In the genomic region with DNA sequence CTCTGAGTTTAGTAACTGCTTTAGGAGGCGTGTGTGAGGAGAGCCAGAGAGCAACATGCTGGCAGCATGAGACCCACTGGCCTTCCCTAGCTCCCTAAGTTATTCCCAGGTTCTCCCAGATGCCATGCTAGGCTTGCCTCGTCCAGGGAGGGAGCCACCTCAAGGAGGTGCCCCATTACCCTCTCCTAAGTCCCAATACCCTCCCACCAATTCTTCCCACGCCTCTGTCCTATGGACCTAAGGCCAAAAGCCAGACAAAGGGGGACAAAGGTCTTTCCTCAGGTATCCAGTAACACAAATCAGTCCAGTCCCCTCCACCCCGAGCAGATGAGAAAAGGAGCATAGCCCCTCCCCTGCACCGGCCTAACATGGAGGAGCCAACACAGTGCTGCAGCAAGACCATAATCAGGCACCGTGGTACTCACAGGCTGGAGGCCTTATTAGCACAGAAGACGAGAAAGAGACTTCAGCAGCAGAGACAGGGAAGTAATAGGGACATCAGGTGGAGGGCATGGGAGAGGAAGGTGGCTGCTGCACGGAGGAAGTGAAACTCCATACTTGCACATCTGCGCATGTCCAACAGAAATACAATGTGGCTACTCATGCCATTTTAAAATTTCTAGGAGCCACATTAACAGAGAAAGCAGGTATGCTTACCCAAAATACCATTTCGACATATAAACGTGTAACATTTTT, we compare ENCODE assay signal across 11 cellular contexts. TPM values are rescaled to one million over a fixed set of nuclear protein-coding genes. Genes with fewer than 3 reads are reported as not detected.
DNase-seq lines count a peak whose midpoint lies in the region; ATAC-seq and TF ChIP-seq lines count a peak whose summit lies in the region.
"Had no signal": no experiment of that assay in that cellular context is flagged by ENCODE, and none has a peak within 500 bp of the region (broad histone marks: within the 10 kb centered on the region; RNA-seq: fewer than 3 reads in every experiment).

No MANE protein-coding gene starts in this region.

- H3K9me3 Mint-ChIP-seq in osteocyte (ENCODE audit: unreplicated experiment) = no peaks in the 10 kb centered on the region

- H3K4me3 ChIP-seq in dorsolateral prefrontal cortex (no peak overlapping the region), SK-N-SH (ENCODE audit: low read depth in 2 of 2, low read length in 1 of 2) (no peak overlapping the region)
- H3K4me3 ChIP-seq: MG63 had no signal

- peaks cover 3% of the 10 kb centered on the region for H3F3A ChIP-seq in SK-N-SH (replicated peaks; ENCODE audit: insufficient read depth)

- ATAC-seq in GM18519 (IDR thresholded peaks at IDR 0.05; ENCODE audit: low FRiP score, unreplicated experiment) = peak; percentile 40
- peak; percentile 49 for ATAC-seq in HG02840 (IDR thresholded peaks at IDR 0.05; ENCODE audit: low FRiP score, unreplicated experiment)
- ATAC-seq in T-helper 17 cell = peak; percentile 24
- no peak for ATAC-seq in foreskin keratinocyte
- ATAC-seq: sciatic nerve had no signal

- H3K4me3 Mint-ChIP-seq in T-helper 17 cell (peak overlapping the region; percentile 67), osteocyte (ENCODE audit: unreplicated experiment) (no peak overlapping the region)

- intact Hi-C loops in dorsolateral prefrontal cortex (cut with DNase I) = no loop called here

- CTCF ChIA-PET in SK-N-SH (lab: Yijun Ruan, JAX) = no interaction called here

- no peak overlapping the region for H3K4me2 ChIP-seq in SK-N-SH

- H3K9me2 ChIP-seq in SK-N-SH = no peaks in the 10 kb centered on the region

- POLR2A ChIA-PET in SK-N-SH (lab: Yijun Ruan, JAX) = no interaction called here

- H3K27ac Mint-ChIP-seq in T-helper 17 cell (peak overlapping the region; percentile 94), osteocyte (ENCODE audit: unreplicated experiment) (peak overlapping the region; percentile 68)

- no peak for TF ChIP-seq EP300 in SK-N-SH (IDR thresholded peaks at IDR 0.05; ENCODE audit: borderline replicate concordance in 1 of 2, low read depth in 1 of 2, low read length in 1 of 2)

- no peak overlapping the region for H2AFZ ChIP-seq in SK-N-SH (ENCODE audit: low read depth)

- H3K27me3 ChIP-seq in dorsolateral prefrontal cortex = no peaks in the 10 kb centered on the region
- no peaks in the 10 kb centered on the region for H3K27me3 ChIP-seq in SK-N-SH (ENCODE audit: insufficient read depth)
- H3K27me3 ChIP-seq in foreskin keratinocyte = no peaks in the 10 kb centered on the region
- H3K27me3 ChIP-seq: MG63 had no signal

- peaks cover 77% of the 10 kb centered on the region for H3K4me1 Mint-ChIP-seq in T-helper 17 cell
- H3K4me1 Mint-ChIP-seq in osteocyte (ENCODE audit: unreplicated experiment) = peaks cover 97% of the 10 kb centered on the region

- H3K9me3 ChIP-seq in T-helper 17 cell (ENCODE audit: control insufficient read depth, low read length, poor library complexity, severe bottlenecking) (no peaks in the 10 kb centered on the region), SK-N-SH (no peaks in the 10 kb centered on the region)
- H3K9me3 ChIP-seq: MG63 had no signal

- H3K36me3 ChIP-seq in SK-N-SH (replicated peaks in 1 of 2; ENCODE audit: control insufficient read depth in 1 of 2, insufficient read depth in 2 of 2, low read length in 1 of 2) = no peaks in the 10 kb centered on the region

- H3K27me3 Mint-ChIP-seq in T-helper 17 cell (no peaks in the 10 kb centered on the region), osteocyte (ENCODE audit: unreplicated experiment) (no peaks in the 10 kb centered on the region)

- TF ChIP-seq CTCF in osteocyte (IDR thresholded peaks at IDR 0.05) (no peak), dorsolateral prefrontal cortex (IDR thresholded peaks at IDR 0.05 in 54 of 56, conservative IDR thresholded peaks at IDR 0.05 in 2 of 56; ENCODE audit: low read depth in 1 of 56, partially characterized antibody in 56 of 56) (no peak), SK-N-SH (IDR thresholded peaks at IDR 0.05) (no peak), foreskin keratinocyte (conservative IDR thresholded peaks at IDR 0.05) (no peak)

- H3K36me3 Mint-ChIP-seq in T-helper 17 cell (ENCODE audit: low read depth) = no peaks in the 10 kb centered on the region
- no peaks in the 10 kb centered on the region for H3K36me3 Mint-ChIP-seq in osteocyte (ENCODE audit: unreplicated experiment)

- WGBS in SK-N-SH (ENCODE audit: low lambda C conversion rate) = 77% methylated on average over 11 of the region's 11 CpGs

- DNase-seq in T-helper 17 cell (no peak), osteocyte (ENCODE audit: extremely low spot score, unreplicated experiment) (no peak), dorsolateral prefrontal cortex (no peak), SK-N-SH (no peak), foreskin keratinocyte (no peak)
- DNase-seq: activated naive CD4-positive, alpha-beta T cell treated with Interleukin-2 at 50 U/mL for 16 hours; kidney glomerular epithelial cell; MG63 had no signal

- peaks cover 78 to 93% of the 10 kb centered on the region in 2 experiments; a peak in 3 of 4 replicates for H3K4me1 ChIP-seq in SK-N-SH (ENCODE audit: control insufficient read depth in 1 of 2, insufficient read depth in 2 of 2, low read depth in 1 of 2, low read length in 1 of 2)
- H3K4me1 ChIP-seq in foreskin keratinocyte = peaks cover 45% of the 10 kb centered on the region

- H3K9ac ChIP-seq in SK-N-SH = no peak overlapping the region

- no peak for TF ChIP-seq RAD21 in SK-N-SH (IDR thresholded peaks at IDR 0.05; ENCODE audit: low read length)

- peaks cover 100% of the 10 kb centered on the region for H4K20me1 ChIP-seq in SK-N-SH (ENCODE audit: insufficient read depth)

- H3K27ac ChIP-seq in dorsolateral prefrontal cortex (peak overlapping the region in 1 of 59 donors; percentile 21), SK-N-SH (ENCODE audit: low read depth in 2 of 2, low read length in 1 of 2) (peak overlapping the region in 1 of 2 experiments; percentile 41; a peak in 1 of 4 replicates), foreskin keratinocyte (no peak overlapping the region)

- H3K79me2 ChIP-seq in SK-N-SH (ENCODE audit: insufficient read depth) = peaks cover 100% of the 10 kb centered on the region

TF ChIP-seq in SK-N-SH, 30 proteins besides CTCF, POLR2A, EP300 and RAD21 (continues in another document):
- TF ChIP-seq GABPA (IDR thresholded peaks at IDR 0.05; ENCODE audit: low read depth) (no peak), POLR2AphosphoS5 (IDR thresholded peaks at IDR 0.05; ENCODE audit: low read depth, low read length) (no peak), YY1 (IDR thresholded peaks at IDR 0.05; ENCODE audit: low read depth) (no peak), FOXJ3 (CRISPR knock-in tag; IDR thresholded peaks at IDR 0.05) (no peak), FOSL2 (IDR thresholded peaks at IDR 0.05; ENCODE audit: borderline replicate concordance, low read depth) (no peak), MXI1 (IDR thresholded peaks at IDR 0.05; ENCODE audit: low read depth, low read length) (no peak), JUND (IDR thresholded peaks at IDR 0.05) (no peak), MAX (IDR thresholded peaks at IDR 0.05; ENCODE audit: low read depth) (no peak), TCF12 (IDR thresholded peaks at IDR 0.05) (no peak), TEAD4 (IDR thresholded peaks at IDR 0.05; ENCODE audit: borderline replicate concordance, insufficient read depth) (no peak), CHD2 (IDR thresholded peaks at IDR 0.05; ENCODE audit: low read length, partially characterized antibody) (no peak), SMC3 (IDR thresholded peaks at IDR 0.05; ENCODE audit: low read depth, low read length) (no peak), GATA2 (CRISPR knock-in tag; IDR thresholded peaks at IDR 0.05) (no peak)
- TF ChIP-seq, protein P1, sequence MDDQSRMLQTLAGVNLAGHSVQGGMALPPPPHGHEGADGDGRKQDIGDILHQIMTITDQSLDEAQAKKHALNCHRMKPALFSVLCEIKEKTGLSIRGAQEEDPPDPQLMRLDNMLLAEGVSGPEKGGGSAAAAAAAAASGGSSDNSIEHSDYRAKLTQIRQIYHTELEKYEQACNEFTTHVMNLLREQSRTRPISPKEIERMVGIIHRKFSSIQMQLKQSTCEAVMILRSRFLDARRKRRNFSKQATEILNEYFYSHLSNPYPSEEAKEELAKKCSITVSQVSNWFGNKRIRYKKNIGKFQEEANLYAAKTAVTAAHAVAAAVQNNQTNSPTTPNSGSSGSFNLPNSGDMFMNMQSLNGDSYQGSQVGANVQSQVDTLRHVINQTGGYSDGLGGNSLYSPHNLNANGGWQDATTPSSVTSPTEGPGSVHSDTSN (IDR thresholded peaks at IDR 0.05) = no peak
- TF ChIP-seq, protein P2, sequence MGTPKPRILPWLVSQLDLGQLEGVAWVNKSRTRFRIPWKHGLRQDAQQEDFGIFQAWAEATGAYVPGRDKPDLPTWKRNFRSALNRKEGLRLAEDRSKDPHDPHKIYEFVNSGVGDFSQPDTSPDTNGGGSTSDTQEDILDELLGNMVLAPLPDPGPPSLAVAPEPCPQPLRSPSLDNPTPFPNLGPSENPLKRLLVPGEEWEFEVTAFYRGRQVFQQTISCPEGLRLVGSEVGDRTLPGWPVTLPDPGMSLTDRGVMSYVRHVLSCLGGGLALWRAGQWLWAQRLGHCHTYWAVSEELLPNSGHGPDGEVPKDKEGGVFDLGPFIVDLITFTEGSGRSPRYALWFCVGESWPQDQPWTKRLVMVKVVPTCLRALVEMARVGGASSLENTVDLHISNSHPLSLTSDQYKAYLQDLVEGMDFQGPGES (IDR thresholded peaks at IDR 0.05; ENCODE audit: low read depth, low read length) = no peak

RNA-seq across cellular contexts. Expression of gene BRD4, which starts 46.3 kb away (rescaled TPM):
- total RNA-seq in T-helper 17 cell = 100 to 1,000 TPM; 120 to 123 TPM
- 142 and 143 TPM in 2 replicates for total RNA-seq in osteocyte
- 100 to 1,000 TPM in 99 of 120 experiments, 10 to 100 TPM in 21; 84.8 to 154 (median 112) TPM for total RNA-seq in dorsolateral prefrontal cortex
- polyA plus RNA-seq in SK-N-SH (2012; rRNA removed) = 5.6 and 10.0 TPM in 2 replicates
- polyA plus RNA-seq in SK-N-SH (2012; cell fraction: cytosol; rRNA removed) = 7.0 and 8.3 TPM in 2 replicates
- 19.9 and 22.9 TPM in 2 replicates for polyA plus RNA-seq in SK-N-SH (2012; cell fraction: nucleus; rRNA removed)
- 27.3 and 27.8 TPM in 2 replicates for total RNA-seq in foreskin keratinocyte
- 11.5 and 13.5 TPM in 2 replicates for polyA plus RNA-seq in foreskin keratinocyte

RNA-seq across cellular contexts. Expression of gene EPHX3, which starts 53.8 kb away (rescaled TPM):
- total RNA-seq in T-helper 17 cell (not detected), osteocyte (not detected in 2 replicates), dorsolateral prefrontal cortex (1 to 10 TPM in 1 of 120 experiments, under 1 TPM in 39, not detected in 80; 0.20 to 1.3 (median 0.42) TPM), foreskin keratinocyte (0.10 TPM in 1 of 2 replicates, not detected in the other)
- polyA plus RNA-seq in SK-N-SH (2012; rRNA removed) (0.15 and 0.28 TPM in 2 replicates), foreskin keratinocyte (0.06 and 0.12 TPM in 2 replicates)
- 0.03 and 0.04 TPM in 2 replicates for polyA plus RNA-seq in SK-N-SH (2012; cell fraction: cytosol; rRNA removed)
- polyA plus RNA-seq in SK-N-SH (2012; cell fraction: nucleus; rRNA removed) = 0.65 and 1.2 TPM in 2 replicates
